In the genomic region with DNA sequence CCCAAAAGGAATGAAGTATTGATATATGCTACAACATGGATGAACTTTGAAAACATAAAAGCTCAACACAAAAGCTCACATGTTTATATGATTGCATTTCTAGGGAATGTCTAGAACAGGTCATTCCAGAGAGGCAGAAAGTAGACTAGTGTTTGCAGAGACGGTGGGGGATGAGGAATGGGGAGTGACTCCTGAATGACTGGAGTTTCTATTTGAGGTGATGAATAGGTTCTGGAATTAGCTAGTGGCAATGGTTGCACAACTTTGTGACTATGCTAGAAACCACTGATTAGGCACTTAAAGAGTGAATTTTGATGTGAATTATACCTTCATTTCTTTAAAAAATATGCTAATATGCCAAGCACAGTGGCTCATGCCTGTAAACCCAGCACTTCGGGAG, we compare ENCODE assay signal across 1 cellular context.
TF ChIP-seq lines count a peak whose summit lies in the region.

No MANE protein-coding gene starts in this region.

TF ChIP-seq in HepG2, 621 proteins besides CTCF, POLR2A, EP300 and RAD21:
- TF ChIP-seq CEBPB (IDR thresholded peaks at IDR 0.05; ENCODE audit: borderline replicate concordance, low read depth, low read length) (peak; percentile 38; the same call in 1 of the 2 replicates), FOSL2 (CRISPR knock-in tag; IDR thresholded peaks at IDR 0.05) (0 out of 2 replicates have a peak, but pooled peaks have one; percentile 18)
- TF ChIP-seq, protein P1, sequence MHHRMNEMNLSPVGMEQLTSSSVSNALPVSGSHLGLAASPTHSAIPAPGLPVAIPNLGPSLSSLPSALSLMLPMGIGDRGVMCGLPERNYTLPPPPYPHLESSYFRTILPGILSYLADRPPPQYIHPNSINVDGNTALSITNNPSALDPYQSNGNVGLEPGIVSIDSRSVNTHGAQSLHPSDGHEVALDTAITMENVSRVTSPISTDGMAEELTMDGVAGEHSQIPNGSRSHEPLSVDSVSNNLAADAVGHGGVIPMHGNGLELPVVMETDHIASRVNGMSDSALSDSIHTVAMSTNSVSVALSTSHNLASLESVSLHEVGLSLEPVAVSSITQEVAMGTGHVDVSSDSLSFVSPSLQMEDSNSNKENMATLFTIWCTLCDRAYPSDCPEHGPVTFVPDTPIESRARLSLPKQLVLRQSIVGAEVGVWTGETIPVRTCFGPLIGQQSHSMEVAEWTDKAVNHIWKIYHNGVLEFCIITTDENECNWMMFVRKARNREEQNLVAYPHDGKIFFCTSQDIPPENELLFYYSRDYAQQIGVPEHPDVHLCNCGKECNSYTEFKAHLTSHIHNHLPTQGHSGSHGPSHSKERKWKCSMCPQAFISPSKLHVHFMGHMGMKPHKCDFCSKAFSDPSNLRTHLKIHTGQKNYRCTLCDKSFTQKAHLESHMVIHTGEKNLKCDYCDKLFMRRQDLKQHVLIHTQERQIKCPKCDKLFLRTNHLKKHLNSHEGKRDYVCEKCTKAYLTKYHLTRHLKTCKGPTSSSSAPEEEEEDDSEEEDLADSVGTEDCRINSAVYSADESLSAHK (CRISPR knock-in tag; IDR thresholded peaks at IDR 0.05; ENCODE audit: borderline replicate concordance) = no peak
- TF ChIP-seq, protein P2, sequence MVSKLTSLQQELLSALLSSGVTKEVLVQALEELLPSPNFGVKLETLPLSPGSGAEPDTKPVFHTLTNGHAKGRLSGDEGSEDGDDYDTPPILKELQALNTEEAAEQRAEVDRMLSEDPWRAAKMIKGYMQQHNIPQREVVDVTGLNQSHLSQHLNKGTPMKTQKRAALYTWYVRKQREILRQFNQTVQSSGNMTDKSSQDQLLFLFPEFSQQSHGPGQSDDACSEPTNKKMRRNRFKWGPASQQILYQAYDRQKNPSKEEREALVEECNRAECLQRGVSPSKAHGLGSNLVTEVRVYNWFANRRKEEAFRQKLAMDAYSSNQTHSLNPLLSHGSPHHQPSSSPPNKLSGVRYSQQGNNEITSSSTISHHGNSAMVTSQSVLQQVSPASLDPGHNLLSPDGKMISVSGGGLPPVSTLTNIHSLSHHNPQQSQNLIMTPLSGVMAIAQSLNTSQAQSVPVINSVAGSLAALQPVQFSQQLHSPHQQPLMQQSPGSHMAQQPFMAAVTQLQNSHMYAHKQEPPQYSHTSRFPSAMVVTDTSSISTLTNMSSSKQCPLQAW (CRISPR knock-in tag; IDR thresholded peaks at IDR 0.05) = no peak
